ENCODE assay signal across 8 cellular contexts in the genomic region with DNA sequence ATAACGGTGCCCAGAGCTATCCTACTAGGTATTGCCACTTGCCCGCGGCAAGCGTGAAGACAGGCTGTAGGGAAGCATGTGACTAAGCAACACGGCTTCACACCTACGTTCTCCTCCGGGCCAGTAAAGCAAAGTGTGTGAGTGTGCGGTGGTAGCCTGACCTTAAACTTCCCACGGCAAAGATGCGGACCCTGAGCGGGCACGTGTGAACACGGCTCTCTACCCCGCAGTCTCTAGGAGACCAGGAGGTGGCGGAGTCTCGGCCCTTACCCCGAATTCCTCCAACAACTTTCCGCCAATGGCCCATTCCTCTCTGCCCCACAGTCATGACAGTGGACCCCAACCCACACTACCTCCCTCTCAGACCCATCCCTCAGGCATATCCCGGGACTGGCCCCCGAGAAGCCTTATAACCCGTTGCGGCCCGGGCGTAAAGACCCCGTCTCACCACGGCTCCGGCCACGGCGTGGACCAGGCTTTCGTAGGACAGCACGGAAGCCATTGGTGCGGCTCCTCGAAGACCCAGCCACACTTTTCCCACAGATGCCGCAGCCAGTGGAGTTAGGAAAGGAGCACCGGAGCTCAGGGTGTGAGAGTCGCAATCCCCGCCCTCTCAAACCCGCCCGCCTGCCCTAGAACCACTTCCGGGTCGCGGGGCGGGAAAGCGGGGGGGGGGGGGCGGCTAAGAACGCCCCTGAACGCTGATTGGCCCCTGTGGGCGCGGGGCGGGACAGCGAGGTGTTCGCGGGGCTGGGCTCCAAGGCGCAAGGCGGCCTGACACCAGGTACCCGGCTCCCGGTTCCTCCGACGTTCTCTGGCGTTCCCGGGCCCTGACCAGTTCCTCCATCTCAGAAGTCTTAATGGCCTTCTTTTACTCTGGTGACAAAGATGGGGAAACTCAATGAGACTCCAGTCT. TPM values are rescaled to one million over a fixed set of nuclear protein-coding genes. Genes with fewer than 3 reads are reported as not detected.
DNase-seq lines count a peak whose midpoint lies in the region; ATAC-seq and TF ChIP-seq lines count a peak whose summit lies in the region.

Gene SLC25A17, minus strand, starts transcription at position 600 of the 916 bp plus-strand sequence. Its CDS starts 98 bp downstream, at position 502.

- TF ChIP-seq CTCF in AG10803 (conservative IDR thresholded peaks at IDR 0.05; ENCODE audit: low read length): peak; percentile 56
- peak in 44 of 56 donors; percentile 15 to 60 (median 38) for TF ChIP-seq CTCF in dorsolateral prefrontal cortex (IDR thresholded peaks at IDR 0.05 in 54 of 56, conservative IDR thresholded peaks at IDR 0.05 in 2 of 56; ENCODE audit: low read depth in 1 of 56, partially characterized antibody in 56 of 56)
- TF ChIP-seq CTCF in liver (IDR thresholded peaks at IDR 0.05; ENCODE audit: low read depth, low read length, missing input control): peak; percentile 23

- H3K4me3 ChIP-seq in AG10803 (ENCODE audit: low read length): peak within 1 kb of the TSS; percentile 99
- H3K4me3 ChIP-seq in dorsolateral prefrontal cortex: peak within 1 kb of the TSS; percentile 66 to 100 (median 94)
- peak within 1 kb of the TSS; percentile 66 to 94 (median 87) for H3K4me3 ChIP-seq in liver (ENCODE audit: low read depth in 1 of 3, low read length in 3 of 3)

- H3K9ac ChIP-seq in liver (ENCODE audit: low read depth in 1 of 2, low read length in 2 of 2): peak within 1 kb of the TSS; percentile 61 to 86

- H3K36me3 ChIP-seq in liver (ENCODE audit: control insufficient read depth in 4 of 4, insufficient read depth in 3 of 4, low read depth in 1 of 4, low read length in 3 of 4): peaks cover 0 to 12% (median 5%) of the 10 kb centered on the region in 4 donors

- TF ChIP-seq POLR2A in GM19099 (IDR thresholded peaks at IDR 0.05; ENCODE audit: extremely low read depth, insufficient read length, low read depth): peak; percentile 84

- peak in 1 of 2 donors; percentile 51 for TF ChIP-seq RAD21 in liver (IDR thresholded peaks at IDR 0.05)

- intact Hi-C loops in dorsolateral prefrontal cortex (cut with DNase I): loop anchor here in 1 of 2 donors (5.0 kb wide), 2 partner anchors 38 to 167 kb away; partner anchors contain the start of genes ST13 and XPNPEP3

- peaks cover 3 to 27% (median 18%) of the 10 kb centered on the region in 4 donors for H3K4me1 ChIP-seq in liver (ENCODE audit: control insufficient read depth in 4 of 4, insufficient read depth in 4 of 4, low read length in 3 of 4)

- peak; percentile 81 for ATAC-seq in HG03521 (IDR thresholded peaks at IDR 0.05; ENCODE audit: unreplicated experiment)

- H3K9me3 ChIP-seq in liver (ENCODE audit: control insufficient read depth in 4 of 4, low read length in 3 of 4): no peaks in the 10 kb centered on the region

- H3K27ac ChIP-seq in dorsolateral prefrontal cortex (peak within 1 kb of the TSS in 50 of 59 donors; percentile 3 to 90 (median 71)), liver (ENCODE audit: low read depth in 1 of 2, low read length in 2 of 2) (peak within 1 kb of the TSS; percentile 60 to 77)

- under 1% methylated on average over 61 of the region's 61 CpGs for WGBS in liver

- DNase-seq in AG10803 (ENCODE audit: low read depth): peak; percentile 70
- DNase-seq in NCI-H69 (lab: John Stamatoyannopoulos, UW): peak; percentile 98
- DNase-seq in activated CD4-positive, alpha-beta T cell treated with anti-CD3 and anti-CD28 coated beads, Interleukin-2, amount 50 U/mL, for 24 hours (ENCODE audit: low read depth in 1 of 2, low spot score in 1 of 2): peak; percentile 75 to 80
- DNase-seq in dorsolateral prefrontal cortex: peak; percentile 73 to 93 (median 87)
- peak; percentile 88 for DNase-seq in stimulated activated CD4-positive, alpha-beta T cell treated with anti-CD3 and anti-CD28 coated beads, Interleukin-4, amount 100 ng/mL, for 1 hour

- no peaks in the 10 kb centered on the region for H3K27me3 ChIP-seq in dorsolateral prefrontal cortex
- no peaks in the 10 kb centered on the region for H3K27me3 ChIP-seq in liver (ENCODE audit: control insufficient read depth in 4 of 4, insufficient read depth in 4 of 4, low read length in 3 of 4)

TF ChIP-seq in liver, 16 proteins besides CTCF, POLR2A, EP300 and RAD21:
- TF ChIP-seq ZBTB33 (IDR thresholded peaks at IDR 0.05) (no peak), RXRA (IDR thresholded peaks at IDR 0.05) (peak in 1 of 2 donors; percentile 6), TAF1 (conservative IDR thresholded peaks at IDR 0.05) (no peak), EGR1 (IDR thresholded peaks at IDR 0.05; ENCODE audit: low read depth in 2 of 2) (peak; percentile 65 to 80), REST (IDR thresholded peaks at IDR 0.05) (no peak), JUND (IDR thresholded peaks at IDR 0.05) (no peak), YY1 (IDR thresholded peaks at IDR 0.05) (peak; percentile 25), FOXA2 (IDR thresholded peaks at IDR 0.05) (no peak), SP1 (IDR thresholded peaks at IDR 0.05) (no peak), NR2F2 (IDR thresholded peaks at IDR 0.05) (no peak), GABPA (IDR thresholded peaks at IDR 0.05 in 1 of 2, conservative IDR thresholded peaks at IDR 0.05 in 1 of 2) (peak; percentile 65 to 82), HNF4G (IDR thresholded peaks at IDR 0.05) (no peak)
- TF ChIP-seq, protein P1, sequence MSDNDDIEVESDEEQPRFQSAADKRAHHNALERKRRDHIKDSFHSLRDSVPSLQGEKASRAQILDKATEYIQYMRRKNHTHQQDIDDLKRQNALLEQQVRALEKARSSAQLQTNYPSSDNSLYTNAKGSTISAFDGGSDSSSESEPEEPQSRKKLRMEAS (IDR thresholded peaks at IDR 0.05): peak; percentile 69
- TF ChIP-seq, protein P2, sequence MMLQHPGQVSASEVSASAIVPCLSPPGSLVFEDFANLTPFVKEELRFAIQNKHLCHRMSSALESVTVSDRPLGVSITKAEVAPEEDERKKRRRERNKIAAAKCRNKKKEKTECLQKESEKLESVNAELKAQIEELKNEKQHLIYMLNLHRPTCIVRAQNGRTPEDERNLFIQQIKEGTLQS (IDR thresholded peaks at IDR 0.05): no peak

RNA-seq across cellular contexts. Expression of gene SLC25A17, which starts in this region (rescaled TPM):
- total RNA-seq in dorsolateral prefrontal cortex (10 to 100 TPM; 11.1 to 26.6 (median 17.2) TPM), liver (10 to 100 TPM in 1 of 2 donors, 1 to 10 TPM in 1; 7.3 to 17.5 TPM)
- 10 to 100 TPM in 1 of 2 donors, 1 to 10 TPM in 1; 9.9 to 12.5 TPM for polyA plus RNA-seq in liver

Comparison
In these comparisons a context has a peak if more than half of its experiments do, and no peak if none do; other contexts are left out.
1. Peak in every context shown above with its lines: DNase-seq, ATAC-seq, H3K4me3 ChIP-seq and H3K27ac ChIP-seq.